ENCODE assay signal across 1 cellular context in the genomic region with DNA sequence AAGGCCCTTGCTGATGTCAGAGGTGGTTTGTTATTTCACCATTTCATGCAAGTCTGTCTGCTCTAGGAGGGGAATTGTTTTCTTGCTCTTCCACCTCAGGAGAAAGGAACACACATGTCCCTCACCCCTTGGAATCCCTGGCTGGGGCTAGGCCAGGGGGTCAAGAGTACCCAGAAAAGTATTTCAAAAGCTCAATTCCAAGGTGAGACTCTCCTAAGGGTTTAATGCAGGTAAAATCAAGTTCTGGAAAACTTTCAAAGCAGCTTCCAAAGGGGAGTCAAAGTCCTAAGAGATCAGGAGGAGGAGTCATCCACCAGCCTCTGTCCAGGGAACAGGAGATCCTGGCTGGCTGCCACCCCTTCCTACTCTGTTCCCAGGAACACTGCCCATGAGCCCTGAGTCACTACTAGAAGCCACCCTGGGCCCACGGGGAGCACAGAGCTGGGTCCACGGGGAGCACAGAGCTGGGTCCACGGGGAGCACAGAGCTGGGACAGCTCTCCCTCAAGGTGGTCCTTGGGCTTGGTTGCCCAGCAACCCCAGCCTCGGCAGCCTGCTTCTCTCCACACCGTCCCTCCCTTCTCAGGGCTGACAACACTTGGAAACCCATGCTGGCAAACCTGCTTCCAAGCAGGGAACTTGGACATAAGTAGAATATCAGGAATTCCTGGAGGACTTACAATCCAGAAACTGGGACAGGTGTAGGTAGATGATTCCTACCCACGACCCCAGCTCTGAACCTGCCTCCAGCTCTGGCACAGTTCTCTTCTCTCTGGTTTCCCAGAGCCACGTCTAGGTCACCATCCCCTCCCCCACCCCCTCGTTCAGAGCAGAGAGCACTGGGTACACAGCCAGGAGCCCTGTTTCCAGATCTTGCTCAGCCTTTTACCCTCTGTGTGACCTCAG.
TF ChIP-seq lines count a peak whose summit lies in the region.

No MANE protein-coding gene starts in this region.

TF ChIP-seq in HepG2, 621 proteins besides CTCF, POLR2A, EP300 and RAD21 (continues in another document):
- TF ChIP-seq KDM4B (CRISPR knock-in tag; IDR thresholded peaks at IDR 0.05) (0 out of 2 replicates have a peak, but pooled peaks have one; percentile 67), ZKSCAN1 (IDR thresholded peaks at IDR 0.05; ENCODE audit: low read length) (no peak), MIER3 (CRISPR knock-in tag; IDR thresholded peaks at IDR 0.05; ENCODE audit: borderline replicate concordance) (0 out of 2 replicates have a peak, but pooled peaks have one; percentile 42), ZNF724P (CRISPR knock-in tag; IDR thresholded peaks at IDR 0.05; ENCODE audit: borderline replicate concordance) (no peak; the same call in 1 of the 2 replicates), JDP2 (CRISPR knock-in tag; IDR thresholded peaks at IDR 0.05; ENCODE audit: borderline replicate concordance) (no peak), ATRX (CRISPR knock-in tag; IDR thresholded peaks at IDR 0.05; ENCODE audit: borderline replicate concordance) (no peak), ZNF790 (CRISPR knock-in tag; IDR thresholded peaks at IDR 0.05; ENCODE audit: borderline replicate concordance) (no peak), PRPF4 (IDR thresholded peaks at IDR 0.05; ENCODE audit: low read depth, low read length, poor library complexity, severe bottlenecking) (no peak), HES4 (CRISPR knock-in tag; IDR thresholded peaks at IDR 0.05; ENCODE audit: borderline replicate concordance) (no peak), FOXP1 (IDR thresholded peaks at IDR 0.05) (no peak), FOXP1 (CRISPR knock-in tag; IDR thresholded peaks at IDR 0.05) (no peak; the same call in 1 of the 2 replicates), RARA (CRISPR knock-in tag; IDR thresholded peaks at IDR 0.05) (peak; percentile 21; the same call in 1 of the 2 replicates), ZNF263 (CRISPR knock-in tag; IDR thresholded peaks at IDR 0.05) (peak; percentile 100), ZSCAN9 (CRISPR knock-in tag; IDR thresholded peaks at IDR 0.05; ENCODE audit: borderline replicate concordance) (peak; percentile 12; the same call in 1 of the 2 replicates), NRL (CRISPR knock-in tag; IDR thresholded peaks at IDR 0.05; ENCODE audit: borderline replicate concordance) (no peak), NCOA2 (CRISPR knock-in tag; IDR thresholded peaks at IDR 0.05) (0 out of 2 replicates have a peak, but pooled peaks have one; percentile 22), ZBTB38 (CRISPR knock-in tag; IDR thresholded peaks at IDR 0.05) (0 out of 2 replicates have a peak, but pooled peaks have one; percentile 50), ZBTB21 (CRISPR knock-in tag; IDR thresholded peaks at IDR 0.05) (no peak), ZNF567 (CRISPR knock-in tag; IDR thresholded peaks at IDR 0.05; ENCODE audit: borderline replicate concordance) (0 out of 2 replicates have a peak, but pooled peaks have one; percentile 34), ETV6 (CRISPR knock-in tag; conservative IDR thresholded peaks at IDR 0.05) (no peak), ZSCAN31 (CRISPR knock-in tag; IDR thresholded peaks at IDR 0.05; ENCODE audit: low read depth) (no peak), ZMAT3 (CRISPR knock-in tag; conservative IDR thresholded peaks at IDR 0.05) (0 out of 2 replicates have a peak, but pooled peaks have one; percentile 51), MAFG (CRISPR knock-in tag; IDR thresholded peaks at IDR 0.05) (no peak), SRSF4 (IDR thresholded peaks at IDR 0.05; ENCODE audit: low read depth, low read length, poor library complexity, severe bottlenecking) (no peak), SMC3 (IDR thresholded peaks at IDR 0.05; ENCODE audit: low read length) (no peak), GFI1 (CRISPR knock-in tag; IDR thresholded peaks at IDR 0.05; ENCODE audit: borderline replicate concordance) (no peak), TGIF2 (CRISPR knock-in tag; IDR thresholded peaks at IDR 0.05) (peak; percentile 76; the same call in 1 of the 2 replicates), POLR2G (IDR thresholded peaks at IDR 0.05; ENCODE audit: low read depth, low read length) (peak; percentile 52; the same call in 1 of the 2 replicates), ZNF44 (CRISPR knock-in tag; IDR thresholded peaks at IDR 0.05) (no peak), NCOA1 (CRISPR knock-in tag; IDR thresholded peaks at IDR 0.05) (no peak), PHF21A (CRISPR knock-in tag; IDR thresholded peaks at IDR 0.05) (peak; percentile 69; the same call in 1 of the 2 replicates), ZBTB7B (CRISPR knock-in tag; IDR thresholded peaks at IDR 0.05) (peak; percentile 64; the same call in 1 of the 2 replicates), ZNF619 (CRISPR knock-in tag; IDR thresholded peaks at IDR 0.05) (no peak), NR3C1 (CRISPR knock-in tag; IDR thresholded peaks at IDR 0.05) (no peak)
- TF ChIP-seq, protein P1, sequence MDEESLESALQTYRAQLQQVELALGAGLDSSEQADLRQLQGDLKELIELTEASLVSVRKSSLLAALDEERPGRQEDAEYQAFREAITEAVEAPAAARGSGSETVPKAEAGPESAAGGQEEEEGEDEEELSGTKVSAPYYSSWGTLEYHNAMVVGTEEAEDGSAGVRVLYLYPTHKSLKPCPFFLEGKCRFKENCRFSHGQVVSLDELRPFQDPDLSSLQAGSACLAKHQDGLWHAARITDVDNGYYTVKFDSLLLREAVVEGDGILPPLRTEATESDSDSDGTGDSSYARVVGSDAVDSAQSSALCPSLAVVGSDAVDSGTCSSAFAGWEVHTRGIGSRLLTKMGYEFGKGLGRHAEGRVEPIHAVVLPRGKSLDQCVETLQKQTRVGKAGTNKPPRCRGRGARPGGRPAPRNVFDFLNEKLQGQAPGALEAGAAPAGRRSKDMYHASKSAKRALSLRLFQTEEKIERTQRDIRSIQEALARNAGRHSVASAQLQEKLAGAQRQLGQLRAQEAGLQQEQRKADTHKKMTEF (CRISPR knock-in tag; IDR thresholded peaks at IDR 0.05) = peak; percentile 70; the same call in 1 of the 2 replicates
- TF ChIP-seq, protein P2, sequence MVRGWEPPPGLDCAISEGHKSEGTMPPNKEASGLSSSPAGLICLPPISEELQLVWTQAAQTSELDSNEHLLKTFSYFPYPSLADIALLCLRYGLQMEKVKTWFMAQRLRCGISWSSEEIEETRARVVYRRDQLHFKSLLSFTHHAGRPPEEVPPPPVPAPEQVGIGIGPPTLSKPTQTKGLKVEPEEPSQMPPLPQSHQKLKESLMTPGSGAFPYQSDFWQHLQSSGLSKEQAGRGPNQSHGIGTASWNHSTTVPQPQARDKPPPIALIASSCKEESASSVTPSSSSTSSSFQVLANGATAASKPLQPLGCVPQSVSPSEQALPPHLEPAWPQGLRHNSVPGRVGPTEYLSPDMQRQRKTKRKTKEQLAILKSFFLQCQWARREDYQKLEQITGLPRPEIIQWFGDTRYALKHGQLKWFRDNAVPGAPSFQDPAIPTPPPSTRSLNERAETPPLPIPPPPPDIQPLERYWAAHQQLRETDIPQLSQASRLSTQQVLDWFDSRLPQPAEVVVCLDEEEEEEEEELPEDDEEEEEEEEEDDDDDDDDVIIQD (CRISPR knock-in tag; IDR thresholded peaks at IDR 0.05; ENCODE audit: low read depth) = no peak
- TF ChIP-seq, protein P3, sequence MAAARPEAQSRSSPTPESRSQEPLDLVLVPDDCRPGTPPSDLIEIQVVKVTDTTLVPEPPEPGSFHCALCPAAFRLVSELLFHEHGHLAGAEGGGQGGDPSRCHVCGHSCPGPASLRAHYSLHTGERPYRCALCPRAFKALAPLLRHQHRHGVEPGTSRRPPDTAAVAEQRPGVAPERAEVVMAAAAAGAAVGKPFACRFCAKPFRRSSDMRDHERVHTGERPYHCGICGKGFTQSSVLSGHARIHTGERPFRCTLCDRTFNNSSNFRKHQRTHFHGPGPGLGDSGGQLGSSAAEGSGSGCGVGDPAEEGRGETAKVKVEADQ (CRISPR knock-in tag; IDR thresholded peaks at IDR 0.05; ENCODE audit: borderline replicate concordance) = no peak; the same call in 1 of the 2 replicates
- TF ChIP-seq, protein P4, sequence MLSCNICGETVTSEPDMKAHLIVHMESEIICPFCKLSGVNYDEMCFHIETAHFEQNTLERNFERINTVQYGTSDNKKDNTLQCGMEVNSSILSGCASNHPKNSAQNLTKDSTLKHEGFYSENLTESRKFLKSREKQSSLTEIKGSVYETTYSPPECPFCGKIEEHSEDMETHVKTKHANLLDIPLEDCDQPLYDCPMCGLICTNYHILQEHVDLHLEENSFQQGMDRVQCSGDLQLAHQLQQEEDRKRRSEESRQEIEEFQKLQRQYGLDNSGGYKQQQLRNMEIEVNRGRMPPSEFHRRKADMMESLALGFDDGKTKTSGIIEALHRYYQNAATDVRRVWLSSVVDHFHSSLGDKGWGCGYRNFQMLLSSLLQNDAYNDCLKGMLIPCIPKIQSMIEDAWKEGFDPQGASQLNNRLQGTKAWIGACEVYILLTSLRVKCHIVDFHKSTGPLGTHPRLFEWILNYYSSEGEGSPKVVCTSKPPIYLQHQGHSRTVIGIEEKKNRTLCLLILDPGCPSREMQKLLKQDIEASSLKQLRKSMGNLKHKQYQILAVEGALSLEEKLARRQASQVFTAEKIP (CRISPR knock-in tag; IDR thresholded peaks at IDR 0.05; ENCODE audit: borderline replicate concordance) = no peak
- TF ChIP-seq, protein P5, sequence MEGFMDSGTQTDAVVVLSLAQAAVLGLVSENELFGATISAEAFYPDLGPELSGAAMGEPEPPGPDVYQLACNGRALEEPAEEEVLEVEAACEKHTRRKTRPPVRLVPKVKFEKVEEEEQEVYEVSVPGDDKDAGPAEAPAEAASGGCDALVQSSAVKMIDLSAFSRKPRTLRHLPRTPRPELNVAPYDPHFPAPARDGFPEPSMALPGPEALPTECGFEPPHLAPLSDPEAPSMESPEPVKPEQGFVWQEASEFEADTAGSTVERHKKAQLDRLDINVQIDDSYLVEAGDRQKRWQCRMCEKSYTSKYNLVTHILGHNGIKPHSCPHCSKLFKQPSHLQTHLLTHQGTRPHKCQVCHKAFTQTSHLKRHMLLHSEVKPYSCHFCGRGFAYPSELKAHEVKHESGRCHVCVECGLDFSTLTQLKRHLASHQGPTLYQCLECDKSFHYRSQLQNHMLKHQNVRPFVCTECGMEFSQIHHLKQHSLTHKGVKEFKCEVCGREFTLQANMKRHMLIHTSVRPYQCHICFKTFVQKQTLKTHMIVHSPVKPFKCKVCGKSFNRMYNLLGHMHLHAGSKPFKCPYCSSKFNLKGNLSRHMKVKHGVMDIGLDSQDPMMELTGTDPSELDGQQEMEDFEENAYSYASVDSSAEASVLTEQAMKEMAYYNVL (CRISPR knock-in tag; IDR thresholded peaks at IDR 0.05; ENCODE audit: borderline replicate concordance) = 0 out of 2 replicates have a peak, but pooled peaks have one; percentile 19
- TF ChIP-seq, protein P6, sequence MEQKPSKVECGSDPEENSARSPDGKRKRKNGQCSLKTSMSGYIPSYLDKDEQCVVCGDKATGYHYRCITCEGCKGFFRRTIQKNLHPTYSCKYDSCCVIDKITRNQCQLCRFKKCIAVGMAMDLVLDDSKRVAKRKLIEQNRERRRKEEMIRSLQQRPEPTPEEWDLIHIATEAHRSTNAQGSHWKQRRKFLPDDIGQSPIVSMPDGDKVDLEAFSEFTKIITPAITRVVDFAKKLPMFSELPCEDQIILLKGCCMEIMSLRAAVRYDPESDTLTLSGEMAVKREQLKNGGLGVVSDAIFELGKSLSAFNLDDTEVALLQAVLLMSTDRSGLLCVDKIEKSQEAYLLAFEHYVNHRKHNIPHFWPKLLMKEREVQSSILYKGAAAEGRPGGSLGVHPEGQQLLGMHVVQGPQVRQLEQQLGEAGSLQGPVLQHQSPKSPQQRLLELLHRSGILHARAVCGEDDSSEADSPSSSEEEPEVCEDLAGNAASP (CRISPR knock-in tag; IDR thresholded peaks at IDR 0.05; ENCODE audit: borderline replicate concordance) = no peak
- TF ChIP-seq, protein P7, sequence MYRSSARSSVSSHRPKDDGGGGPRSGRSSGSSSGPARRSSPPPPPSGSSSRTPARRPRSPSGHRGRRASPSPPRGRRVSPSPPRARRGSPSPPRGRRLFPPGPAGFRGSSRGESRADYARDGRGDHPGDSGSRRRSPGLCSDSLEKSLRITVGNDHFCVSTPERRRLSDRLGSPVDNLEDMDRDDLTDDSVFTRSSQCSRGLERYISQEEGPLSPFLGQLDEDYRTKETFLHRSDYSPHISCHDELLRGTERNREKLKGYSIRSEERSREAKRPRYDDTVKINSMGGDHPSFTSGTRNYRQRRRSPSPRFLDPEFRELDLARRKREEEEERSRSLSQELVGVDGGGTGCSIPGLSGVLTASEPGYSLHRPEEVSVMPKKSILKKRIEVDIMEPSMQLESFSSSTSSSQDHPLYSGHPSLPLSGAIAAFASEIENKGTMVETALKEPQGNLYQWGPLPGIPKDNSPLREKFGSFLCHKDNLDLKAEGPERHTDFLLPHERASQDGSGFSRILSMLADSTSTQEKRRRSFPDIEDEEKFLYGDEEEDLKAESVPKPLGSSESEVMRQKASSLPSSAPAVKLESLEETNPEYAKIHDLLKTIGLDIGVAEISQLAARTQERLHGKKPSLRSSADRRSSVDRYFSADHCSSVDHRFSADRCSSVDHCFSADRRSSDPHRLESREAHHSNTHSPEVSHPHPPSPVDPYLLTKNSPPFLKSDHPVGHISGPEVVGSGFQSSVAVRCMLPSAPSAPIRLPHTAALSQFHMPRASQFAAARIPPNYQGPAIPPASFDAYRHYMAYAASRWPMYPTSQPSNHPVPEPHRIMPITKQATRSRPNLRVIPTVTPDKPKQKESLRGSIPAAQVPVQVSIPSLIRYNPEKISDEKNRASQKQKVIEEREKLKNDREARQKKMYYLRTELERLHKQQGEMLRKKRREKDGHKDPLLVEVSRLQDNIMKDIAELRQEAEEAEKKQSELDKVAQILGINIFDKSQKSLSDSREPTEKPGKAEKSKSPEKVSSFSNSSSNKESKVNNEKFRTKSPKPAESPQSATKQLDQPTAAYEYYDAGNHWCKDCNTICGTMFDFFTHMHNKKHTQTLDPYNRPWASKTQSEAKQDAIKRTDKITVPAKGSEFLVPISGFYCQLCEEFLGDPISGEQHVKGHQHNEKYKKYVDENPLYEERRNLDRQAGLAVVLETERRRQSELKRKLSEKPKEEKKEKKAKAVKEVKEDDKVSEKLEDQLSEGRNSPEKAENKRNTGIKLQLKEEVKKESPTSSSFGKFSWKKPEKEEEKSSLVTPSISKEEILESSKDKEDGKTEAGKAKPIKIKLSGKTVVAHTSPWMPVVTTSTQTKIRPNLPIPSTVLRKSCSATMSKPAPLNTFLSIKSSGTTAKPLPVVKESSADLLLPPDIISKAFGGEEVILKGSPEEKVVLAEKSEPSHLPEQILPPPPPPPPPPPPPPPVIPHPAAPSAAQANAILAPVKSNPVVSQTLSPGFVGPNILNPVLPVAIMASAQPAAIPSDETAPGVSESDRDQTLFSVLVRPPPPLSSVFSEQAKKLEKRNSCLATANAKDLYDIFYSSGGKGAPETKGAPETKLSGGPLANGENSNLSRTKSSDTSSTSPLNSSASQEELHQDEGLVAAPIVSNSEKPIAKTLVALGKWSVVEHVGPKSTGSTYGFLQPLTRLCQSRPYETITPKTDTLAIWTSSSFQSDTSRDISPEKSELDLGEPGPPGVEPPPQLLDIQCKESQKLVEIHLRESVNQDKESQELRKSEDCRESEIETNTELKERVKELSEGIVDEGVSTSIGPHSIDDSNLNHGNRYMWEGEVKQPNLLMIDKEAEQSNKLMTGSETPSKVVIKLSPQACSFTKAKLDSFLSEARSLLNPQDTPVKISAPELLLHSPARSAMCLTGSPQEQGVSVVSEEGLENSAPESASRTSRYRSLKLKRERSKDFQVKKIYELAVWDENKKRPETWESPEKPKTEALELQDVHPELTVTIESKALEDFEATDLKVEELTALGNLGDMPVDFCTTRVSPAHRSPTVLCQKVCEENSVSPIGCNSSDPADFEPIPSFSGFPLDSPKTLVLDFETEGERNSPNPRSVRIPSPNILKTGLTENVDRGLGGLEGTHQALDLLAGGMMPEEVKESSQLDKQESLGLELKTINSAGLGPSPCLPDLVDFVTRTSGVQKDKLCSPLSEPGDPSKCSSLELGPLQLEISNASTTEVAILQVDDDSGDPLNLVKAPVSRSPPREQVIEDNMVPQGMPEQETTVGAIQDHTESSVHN (CRISPR knock-in tag; IDR thresholded peaks at IDR 0.05) = no peak
